9 cellular contexts compared by ENCODE assay signal in the genomic region with DNA sequence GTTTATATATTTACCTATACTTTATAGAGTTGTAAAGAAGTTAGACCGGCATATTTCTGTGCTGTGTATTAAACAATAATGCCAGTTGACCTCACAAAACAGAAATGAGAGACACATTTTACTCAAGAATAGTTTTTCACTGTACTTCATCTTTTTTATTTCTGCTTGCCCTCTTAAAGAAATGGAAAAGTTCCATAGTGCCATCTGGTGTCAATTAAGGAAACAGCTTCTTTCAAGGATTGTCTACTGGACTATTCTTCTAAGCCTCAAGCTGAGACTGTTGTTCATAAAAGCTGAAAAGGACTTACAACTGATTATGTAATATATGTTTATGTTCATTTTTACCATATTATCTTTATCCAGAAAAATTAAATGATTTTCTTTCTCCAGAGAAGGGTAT.
DNase-seq lines count a peak whose midpoint lies in the region; ATAC-seq and TF ChIP-seq lines count a peak whose summit lies in the region.
"Had no signal": no experiment of that assay in that cellular context is flagged by ENCODE, and none has a peak within 500 bp of the region (broad histone marks: within the 10 kb centered on the region; RNA-seq: fewer than 3 reads in every experiment).

No MANE protein-coding gene starts in this region.

- H3F3A ChIP-seq in SK-N-SH (replicated peaks; ENCODE audit: insufficient read depth), result no peaks in the 10 kb centered on the region

- H3K36me3 ChIP-seq in SK-N-SH (replicated peaks in 1 of 2; ENCODE audit: control insufficient read depth in 1 of 2, insufficient read depth in 2 of 2, low read length in 1 of 2) (no peaks in the 10 kb centered on the region), psoas muscle (ENCODE audit: insufficient read depth in 1 of 2, low read depth in 1 of 2) (no peaks in the 10 kb centered on the region)

- H3K27ac ChIP-seq in SK-N-SH (ENCODE audit: low read depth in 2 of 2, low read length in 1 of 2), result no peak overlapping the region
- H3K27ac ChIP-seq in psoas muscle, result no peak overlapping the region

- intact Hi-C loops in psoas muscle (cut with DNase I), result no loop called here

- no peaks in the 10 kb centered on the region for H3K27me3 ChIP-seq in SK-N-SH (ENCODE audit: insufficient read depth)
- H3K27me3 ChIP-seq in psoas muscle (ENCODE audit: insufficient read depth in 3 of 3, low read length in 2 of 3), result no peaks in the 10 kb centered on the region

- H4K20me1 ChIP-seq in SK-N-SH (ENCODE audit: insufficient read depth), result no peaks in the 10 kb centered on the region

- no peaks in the 10 kb centered on the region for H3K4me1 Mint-ChIP-seq in activated T-cell treated with anti-CD3 and anti-CD28 coated beads, Interleukin-2, amount 50 U/mL, for 4 hours (ENCODE audit: low read depth)

- H3K4me2 ChIP-seq in SK-N-SH, result no peak overlapping the region

- H2AFZ ChIP-seq in SK-N-SH (ENCODE audit: low read depth), result no peak overlapping the region

- peaks cover 1% of the 10 kb centered on the region for H3K9me3 Mint-ChIP-seq in activated T-cell treated with anti-CD3 and anti-CD28 coated beads, Interleukin-2, amount 50 U/mL, for 4 hours

- no peaks in the 10 kb centered on the region for H3K9me2 ChIP-seq in SK-N-SH

- peak; percentile 55 for TF ChIP-seq RAD21 in SK-N-SH (IDR thresholded peaks at IDR 0.05; ENCODE audit: low read length)

- DNase-seq in SK-N-SH, result peak; percentile 1
- DNase-seq in NCI-H2227 treated with DMSO at 0.1 percent for 48 hours (lab: John Stamatoyannopoulos, UW), result peak; percentile 18
- peak; percentile 71 for DNase-seq in choroid plexus epithelial cell (ENCODE audit: low read depth)
- DNase-seq in psoas muscle, result no peak
- DNase-seq in omental fat pad (ENCODE audit: low spot score), result no peak
- no peak for DNase-seq in activated T-cell treated with anti-CD3 and anti-CD28 coated beads, Interleukin-2, amount 50 U/mL, for 4 hours

- H3K27me3 Mint-ChIP-seq in activated T-cell treated with anti-CD3 and anti-CD28 coated beads, Interleukin-2, amount 50 U/mL, for 4 hours (ENCODE audit: low read depth), result no peaks in the 10 kb centered on the region
- H3K27me3 Mint-ChIP-seq: activated naive CD8-positive, alpha-beta T cell had no signal

- H3K4me3 ChIP-seq in SK-N-SH (ENCODE audit: low read depth in 2 of 2, low read length in 1 of 2) (no peak overlapping the region; a peak in 1 of 4 replicates), choroid plexus epithelial cell (ENCODE audit: low read depth, low read length) (no peak overlapping the region), psoas muscle (no peak overlapping the region)

- no peaks in the 10 kb centered on the region for H3K36me3 Mint-ChIP-seq in activated T-cell treated with anti-CD3 and anti-CD28 coated beads, Interleukin-2, amount 50 U/mL, for 4 hours (ENCODE audit: insufficient read depth)
- H3K36me3 Mint-ChIP-seq: activated naive CD8-positive, alpha-beta T cell had no signal

- POLR2A ChIA-PET in SK-N-SH (lab: Yijun Ruan, JAX), result no interaction called here

- ATAC-seq in SK-N-SH treated with all-trans-retinoic acid at 6 μM for 48 hours, result no peak
- peak in 2 of 4 donors; percentile 59 to 66 for ATAC-seq in psoas muscle
- ATAC-seq in omental fat pad (ENCODE audit: low FRiP score), result no peak
- no peak for ATAC-seq in activated T-cell treated with anti-CD3 and anti-CD28 coated beads, Interleukin-2, amount 50 U/mL, for 4 hours
- no peak for ATAC-seq in HG03439 (IDR thresholded peaks at IDR 0.05; ENCODE audit: unreplicated experiment)

- 21% methylated on average over 1 of the region's 1 CpG for WGBS in SK-N-SH (ENCODE audit: low lambda C conversion rate)
- WGBS in psoas muscle, 3 donors, result 0 to 9% (median 2%) methylated on average over 1 of the region's 1 CpG

- no peak overlapping the region for H3K4me3 Mint-ChIP-seq in activated T-cell treated with anti-CD3 and anti-CD28 coated beads, Interleukin-2, amount 50 U/mL, for 4 hours
- H3K4me3 Mint-ChIP-seq: activated naive CD8-positive, alpha-beta T cell had no signal

- peak; percentile 57 for TF ChIP-seq CTCF in SK-N-SH (IDR thresholded peaks at IDR 0.05)
- peak; percentile 62 for TF ChIP-seq CTCF in choroid plexus epithelial cell (conservative IDR thresholded peaks at IDR 0.05; ENCODE audit: low read depth, low read length)
- peak; percentile 47 for TF ChIP-seq CTCF in psoas muscle (IDR thresholded peaks at IDR 0.05)
- TF ChIP-seq CTCF in omental fat pad (IDR thresholded peaks at IDR 0.05), result no peak

- CTCF ChIA-PET in SK-N-SH (lab: Yijun Ruan, JAX), result interaction anchor here (1.5 kb wide), 2 partner anchors 18 to 1072 kb away, joined by 6 read pairs; no protein-coding TSS in a partner anchor

- no peaks in the 10 kb centered on the region for H3K9me3 ChIP-seq in SK-N-SH
- peaks cover 3% of the 10 kb centered on the region for H3K9me3 ChIP-seq in psoas muscle

- H3K4me1 ChIP-seq in SK-N-SH (ENCODE audit: control insufficient read depth in 1 of 2, insufficient read depth in 2 of 2, low read depth in 1 of 2, low read length in 1 of 2) (no peaks in the 10 kb centered on the region), psoas muscle (no peaks in the 10 kb centered on the region)

- TF ChIP-seq EP300 in SK-N-SH (IDR thresholded peaks at IDR 0.05; ENCODE audit: borderline replicate concordance in 1 of 2, low read depth in 1 of 2, low read length in 1 of 2), result no peak

- no peaks in the 10 kb centered on the region for H3K79me2 ChIP-seq in SK-N-SH (ENCODE audit: insufficient read depth)

- no peak overlapping the region for H3K9ac ChIP-seq in SK-N-SH

TF ChIP-seq in SK-N-SH, 30 proteins besides CTCF, POLR2A, EP300 and RAD21 (continues in another document):
- TF ChIP-seq TEAD4 (IDR thresholded peaks at IDR 0.05; ENCODE audit: borderline replicate concordance, insufficient read depth), result no peak
- TF ChIP-seq, protein P1, sequence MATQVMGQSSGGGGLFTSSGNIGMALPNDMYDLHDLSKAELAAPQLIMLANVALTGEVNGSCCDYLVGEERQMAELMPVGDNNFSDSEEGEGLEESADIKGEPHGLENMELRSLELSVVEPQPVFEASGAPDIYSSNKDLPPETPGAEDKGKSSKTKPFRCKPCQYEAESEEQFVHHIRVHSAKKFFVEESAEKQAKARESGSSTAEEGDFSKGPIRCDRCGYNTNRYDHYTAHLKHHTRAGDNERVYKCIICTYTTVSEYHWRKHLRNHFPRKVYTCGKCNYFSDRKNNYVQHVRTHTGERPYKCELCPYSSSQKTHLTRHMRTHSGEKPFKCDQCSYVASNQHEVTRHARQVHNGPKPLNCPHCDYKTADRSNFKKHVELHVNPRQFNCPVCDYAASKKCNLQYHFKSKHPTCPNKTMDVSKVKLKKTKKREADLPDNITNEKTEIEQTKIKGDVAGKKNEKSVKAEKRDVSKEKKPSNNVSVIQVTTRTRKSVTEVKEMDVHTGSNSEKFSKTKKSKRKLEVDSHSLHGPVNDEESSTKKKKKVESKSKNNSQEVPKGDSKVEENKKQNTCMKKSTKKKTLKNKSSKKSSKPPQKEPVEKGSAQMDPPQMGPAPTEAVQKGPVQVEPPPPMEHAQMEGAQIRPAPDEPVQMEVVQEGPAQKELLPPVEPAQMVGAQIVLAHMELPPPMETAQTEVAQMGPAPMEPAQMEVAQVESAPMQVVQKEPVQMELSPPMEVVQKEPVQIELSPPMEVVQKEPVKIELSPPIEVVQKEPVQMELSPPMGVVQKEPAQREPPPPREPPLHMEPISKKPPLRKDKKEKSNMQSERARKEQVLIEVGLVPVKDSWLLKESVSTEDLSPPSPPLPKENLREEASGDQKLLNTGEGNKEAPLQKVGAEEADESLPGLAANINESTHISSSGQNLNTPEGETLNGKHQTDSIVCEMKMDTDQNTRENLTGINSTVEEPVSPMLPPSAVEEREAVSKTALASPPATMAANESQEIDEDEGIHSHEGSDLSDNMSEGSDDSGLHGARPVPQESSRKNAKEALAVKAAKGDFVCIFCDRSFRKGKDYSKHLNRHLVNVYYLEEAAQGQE (IDR thresholded peaks at IDR 0.05; ENCODE audit: low read depth, low read length), result no peak
- no peak for TF ChIP-seq RCOR1 (IDR thresholded peaks at IDR 0.05; ENCODE audit: low read length)

TF ChIP-seq in SK-N-SH treated with all-trans-retinoic acid at 6 μM for 48 hours, 23 proteins besides CTCF, POLR2A, EP300 and RAD21:
- no peak for TF ChIP-seq ESRRG (CRISPR knock-in tag; IDR thresholded peaks at IDR 0.05)
- TF ChIP-seq ZNF70 (CRISPR knock-in tag; IDR thresholded peaks at IDR 0.05), result no peak
- no peak for TF ChIP-seq POU6F1 (CRISPR knock-in tag; IDR thresholded peaks at IDR 0.05; ENCODE audit: borderline replicate concordance, low read depth)

Comparison
In these comparisons a context has a peak if more than half of its experiments do, and no peak if none do; other contexts are left out.
1. DNase-seq: peak in SK-N-SH (single experiment), NCI-H2227 treated with DMSO at 0.1 percent for 48 hours (single experiment) and choroid plexus epithelial cell (single experiment); none in psoas muscle (0 of 2), omental fat pad (single experiment) and activated T-cell treated with anti-CD3 and anti-CD28 coated beads, Interleukin-2, amount 50 U/mL, for 4 hours (single experiment).
2. CTCF ChIP-seq: peak in SK-N-SH (single experiment), choroid plexus epithelial cell (single experiment) and psoas muscle (single experiment); none in omental fat pad (0 of 3).